In genomic region chr11:29173660-29174062, GRCh38 we compare ENCODE assay signal across 16 cellular contexts.
A peak's percentile ranks its signal among the peaks of the same experiment; 100 is the strongest.
DNase-seq lines count a peak whose midpoint lies in the region; ATAC-seq and TF ChIP-seq lines count a peak whose summit lies in the region.
"Had no signal": no experiment of that assay in that cellular context is flagged by ENCODE, and none has a peak within 500 bp of the region (broad histone marks: within the 10 kb centered on the region; RNA-seq: fewer than 3 reads in every experiment).

No MANE protein-coding gene starts in this region.

- POLR2A ChIA-PET in Panc1 (lab: Charles Lee): no interaction called here

- no peaks in the 10 kb centered on the region for H3K27me3 ChIP-seq in Panc1 (ENCODE audit: control insufficient read depth, insufficient read depth, low read length)
- H3K27me3 ChIP-seq in tibial nerve: no peaks in the 10 kb centered on the region
- H3K27me3 ChIP-seq: gastrocnemius medialis had no signal

- H3K9me3 ChIP-seq in Panc1 (ENCODE audit: control insufficient read depth, insufficient read depth, low read depth, low read length): no peaks in the 10 kb centered on the region
- H3K9me3 ChIP-seq in tibial nerve: no peaks in the 10 kb centered on the region
- H3K9me3 ChIP-seq: gastrocnemius medialis had no signal

- H3K4me1 ChIP-seq in Panc1 (ENCODE audit: control insufficient read depth, insufficient read depth, low read length) (no peaks in the 10 kb centered on the region), tibial nerve (no peaks in the 10 kb centered on the region)
- H3K4me1 ChIP-seq: gastrocnemius medialis had no signal

- 3 to 19% methylated on average over 1 of the region's 1 CpG for WGBS in tibial nerve, 2 donors

- TF ChIP-seq CTCF in Panc1 (IDR thresholded peaks at IDR 0.05) (no peak), epithelial cell of esophagus (IDR thresholded peaks at IDR 0.05; ENCODE audit: insufficient read depth, low read depth, low read length, missing control alignments) (no peak), tibial nerve (IDR thresholded peaks at IDR 0.05) (no peak)

- H3K4me3 ChIP-seq in Panc1 (ENCODE audit: low read depth in 2 of 2, low read length in 2 of 2): no peak overlapping the region
- no peak overlapping the region for H3K4me3 ChIP-seq in epithelial cell of esophagus (ENCODE audit: low read length)
- no peak overlapping the region for H3K4me3 ChIP-seq in tibial nerve
- H3K4me3 ChIP-seq: gastrocnemius medialis had no signal

- CTCF ChIA-PET in Panc1 (lab: Charles Lee): no interaction called here

- no TSS peak for BruUV-seq in Panc1 (replicated peaks; lab: Mats Ljungman, UMichigan)

- in situ Hi-C loops in Panc1 (cut with HindIII; ENCODE audit: low pct_unique_long_range_greater_than_20kb, low sequenced_read_pairs): no loop called here

- H3K36me3 ChIP-seq in Panc1 (ENCODE audit: control insufficient read depth, insufficient read depth, low read length): no peaks in the 10 kb centered on the region
- no peaks in the 10 kb centered on the region for H3K36me3 ChIP-seq in tibial nerve
- H3K36me3 ChIP-seq: gastrocnemius medialis had no signal

- ATAC-seq in Panc1 (0 out of 2 replicates have a peak, but pooled peaks have one; percentile 17), GM18502 (IDR thresholded peaks at IDR 0.05; ENCODE audit: poor library complexity, unreplicated experiment) (no peak)
- ATAC-seq: gastrocnemius medialis, left cardiac atrium had no signal

- TF ChIP-seq POLR2A in tibial nerve (IDR thresholded peaks at IDR 0.05): no peak

- H3K27ac ChIP-seq in Panc1 (ENCODE audit: low read length): no peak overlapping the region
- H3K27ac ChIP-seq in tibial nerve: no peak overlapping the region
- H3K27ac ChIP-seq: gastrocnemius medialis had no signal

- intact Hi-C loops in Panc1 (cut with micrococcal nuclease; ENCODE audit: unreplicated experiment): no loop called here

- DNase-seq in COLO829 (ENCODE audit: low spot score) (peak; percentile 74), Panc1 (ENCODE audit: low read depth, low spot score) (peak; percentile 22), epithelial cell of esophagus (ENCODE audit: low read depth) (peak; percentile 59), non-pigmented ciliary epithelial cell (ENCODE audit: low read depth) (peak; percentile 94), tibial nerve (ENCODE audit: low spot score in 2 of 2) (no peak), GDM1 (lab: John Stamatoyannopoulos, UW) (no peak), NCI-H446 (lab: John Stamatoyannopoulos, UW) (no peak)
- DNase-seq: activated CD4-positive, alpha-beta T cell treated with anti-CD3 and anti-CD28 coated beads for 1 hour; activated T-cell treated with anti-CD3 and anti-CD28 coated beads, Interleukin-2, amount 50 U/mL, for 48 hours; caudate nucleus; CD8-positive, alpha-beta memory T cell; gastrocnemius medialis; left cardiac atrium; NCI-H146; stimulated activated CD4-positive, alpha-beta T cell treated with anti-CD3 and anti-CD28 coated beads, Interleukin-15, amount 100 ng/mL, for 24 hours had no signal

- no peak for TF ChIP-seq EP300 in tibial nerve (IDR thresholded peaks at IDR 0.05)

Comparison
In these comparisons a context has a peak if more than half of its experiments do, and no peak if none do; other contexts are left out.
1. DNase-seq: peak in COLO829 (single experiment), Panc1 (single experiment), epithelial cell of esophagus (single experiment) and non-pigmented ciliary epithelial cell (single experiment); none in tibial nerve (0 of 2), GDM1 (single experiment) and NCI-H446 (0 of 2).